14 cellular contexts compared by ENCODE assay signal in the genomic region with DNA sequence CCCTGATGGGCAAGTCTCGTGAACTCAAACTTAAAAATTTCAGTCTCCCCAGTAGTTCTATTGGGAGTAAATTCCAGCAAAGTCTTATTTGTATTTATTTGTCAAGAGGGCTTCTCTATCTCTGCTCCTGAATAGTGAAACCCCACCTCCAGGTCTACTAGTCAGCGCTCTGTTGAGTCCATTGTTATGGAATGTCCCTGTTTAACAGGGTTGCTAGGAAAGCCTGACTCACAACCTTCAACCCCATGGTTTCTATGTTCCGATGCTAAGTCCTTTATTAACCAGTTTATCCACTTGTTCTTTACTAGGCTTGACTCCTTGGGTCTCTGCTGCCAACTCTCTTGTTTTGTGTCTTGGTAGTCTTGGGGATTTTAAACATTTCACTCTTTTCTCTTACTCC.
A peak's percentile ranks its signal among the peaks of the same experiment; 100 is the strongest.
DNase-seq lines count a peak whose midpoint lies in the region; ATAC-seq, FAIRE-seq and TF ChIP-seq lines count a peak whose summit lies in the region.
"Had no signal": no experiment of that assay in that cellular context is flagged by ENCODE, and none has a peak within 500 bp of the region (broad histone marks: within the 10 kb centered on the region; RNA-seq: fewer than 3 reads in every experiment).

No MANE protein-coding gene starts in this region.

- FAIRE-seq in A549 (lab: Jason Lieb, UNC), result no peak
- FAIRE-seq: colon, frontal cortex had no signal

- TF ChIP-seq RAD21 in A549 (conservative IDR thresholded peaks at IDR 0.05 in 1 of 2, IDR thresholded peaks at IDR 0.05 in 1 of 2), result no peak

- DNase-seq in A549 (ENCODE audit: low read depth in 1 of 2, low spot score in 1 of 2), result peak; percentile 18 to 70
- peak; percentile 8 for DNase-seq in HT1080 (ENCODE audit: low read depth)
- DNase-seq in cardiac fibroblast (ENCODE audit: low read depth in 2 of 2), result peak; percentile 14 to 79
- peak; percentile 79 for DNase-seq in islet precursor cell
- no peak for DNase-seq in NCI-H1417 treated with DMSO at 0.1 percent for 48 hours (lab: John Stamatoyannopoulos, UW)
- no peak for DNase-seq in NCI-H2196 treated with DMSO at 0.1 percent for 48 hours (lab: John Stamatoyannopoulos, UW; ENCODE audit: unreplicated experiment)
- DNase-seq in RPMI8226, result no peak
- DNase-seq: activated naive CD4-positive, alpha-beta T cell treated with Interleukin-2 at 50 U/mL for 16 hours; left ventricle myocardium inferior; NCI-H1048 had no signal

- WGBS in A549 (ENCODE audit: missing lambda C conversion rate), result 42% methylated on average over 3 of the region's 3 CpGs

- POLR2A ChIA-PET in A549 (lab: Yijun Ruan, JAX), result no interaction called here

- H3K27ac ChIP-seq in A549, result no peak overlapping the region
- H3K27ac ChIP-seq: left ventricle myocardium inferior, skin epidermis had no signal

- no peak for TF ChIP-seq POLR2A in A549 (IDR thresholded peaks at IDR 0.05; ENCODE audit: low read length)

- peaks cover 7% of the 10 kb centered on the region; the same call in 2 of the 3 replicates for H3K4me1 ChIP-seq in A549
- H3K4me1 ChIP-seq: left ventricle myocardium inferior had no signal

- no peaks in the 10 kb centered on the region for H3K9me3 ChIP-seq in A549
- H3K9me3 ChIP-seq: left ventricle myocardium inferior had no signal

- H3K4me2 ChIP-seq in A549, result peak overlapping the region; percentile 40; the same call in 1 of the 3 replicates

- TF ChIP-seq EP300 in A549 (IDR thresholded peaks at IDR 0.05), result no peak

- H3K4me3 ChIP-seq in A549, result no peak overlapping the region
- H3K4me3 ChIP-seq in cardiac fibroblast (replicated peaks in 1 of 2; ENCODE audit: low read depth in 2 of 2, low read length in 2 of 2), result no peak overlapping the region
- H3K4me3 ChIP-seq: left ventricle myocardium inferior, skin epidermis had no signal

- CTCF ChIA-PET in A549 (lab: Yijun Ruan, JAX), result interaction anchor here (1.2 to 2.0 kb wide), 2 partner anchors 11 to 252 kb away, joined by 4 to 7 read pairs; no protein-coding TSS in a partner anchor

- TF ChIP-seq CTCF in A549 (IDR thresholded peaks at IDR 0.05) (no peak), cardiac fibroblast (IDR thresholded peaks at IDR 0.05; ENCODE audit: low read depth, low read length) (no peak)

- peak; percentile 92 to 97 for ATAC-seq in A549
- ATAC-seq in HG02610 (IDR thresholded peaks at IDR 0.05; ENCODE audit: unreplicated experiment), result no peak

TF ChIP-seq in A549, 52 proteins besides CTCF, POLR2A, EP300 and RAD21:
- TF ChIP-seq CBX8 (IDR thresholded peaks at IDR 0.05) (no peak), EHMT2 (IDR thresholded peaks at IDR 0.05; ENCODE audit: low read depth) (no peak), FOSL2 (IDR thresholded peaks at IDR 0.05) (no peak), FOSL2 (CRISPR knock-in tag; IDR thresholded peaks at IDR 0.05) (0 out of 2 replicates have a peak, but pooled peaks have one; percentile 22), CEBPB (IDR thresholded peaks at IDR 0.05) (no peak), CBX2 (IDR thresholded peaks at IDR 0.05; ENCODE audit: borderline replicate concordance, low read depth) (no peak), ATOH8 (CRISPR knock-in tag; IDR thresholded peaks at IDR 0.05; ENCODE audit: low read depth) (no peak)

Comparison
In these comparisons a context has a peak if more than half of its experiments do, and no peak if none do; other contexts are left out.
1. DNase-seq: peak in A549 (2 of 2), HT1080 (single experiment), cardiac fibroblast (2 of 2) and islet precursor cell (single experiment); none in NCI-H1417 treated with DMSO at 0.1 percent for 48 hours (single experiment), NCI-H2196 treated with DMSO at 0.1 percent for 48 hours (single experiment) and RPMI8226 (single experiment).